Comparison of ENCODE assay signal across 29 cellular contexts in genomic region chr10:29960261-29960660, GRCh38.
"Had no signal": no experiment of that assay in that cellular context is flagged by ENCODE, and none has a peak within 500 bp of the region (broad histone marks: within the 10 kb centered on the region; RNA-seq: fewer than 3 reads in every experiment).

No MANE protein-coding gene starts in this region.

- H3K27ac ChIP-seq: esophagus squamous epithelium, heart right ventricle, left ventricle myocardium inferior, lower lobe of right lung, ovary, psoas muscle, skin epidermis, spleen, testis, transverse colon, vagina had no signal

- H3K36me3 Mint-ChIP-seq: naive B cell; natural killer cell treated with Interleukin-12 subunit alpha and Interleukin-12 subunit beta and Interleukin-15 and Interleukin-18, amount 100 ng/mL, for 72 hours; stimulated activated memory B cell treated with anti-CD40 and anti-IgM and Interleukin-4, amounts not matched to agents 10 μg/mL and 1 μg/mL and 100 μg/mL, for 72 hours had no signal

- H3K4me3 ChIP-seq: esophagus squamous epithelium, left ventricle myocardium inferior, lower lobe of right lung, mucosa of descending colon, ovary, psoas muscle, skin epidermis, spleen, testis, transverse colon, vagina had no signal

- H3K27ac Mint-ChIP-seq: effector memory CD8-positive, alpha-beta T cell; naive B cell; natural killer cell treated with Interleukin-12 subunit alpha and Interleukin-12 subunit beta and Interleukin-15 and Interleukin-18, amount 100 ng/mL, for 72 hours; stimulated activated memory B cell treated with anti-CD40 and anti-IgM and Interleukin-4, amounts not matched to agents 10 μg/mL and 1 μg/mL and 100 μg/mL, for 72 hours had no signal

- H3K27me3 ChIP-seq: esophagus squamous epithelium, heart right ventricle, ovary, testis, transverse colon, vagina had no signal

- H3K9me3 ChIP-seq: esophagus squamous epithelium, left ventricle myocardium inferior, lower lobe of right lung, mucosa of descending colon, ovary, psoas muscle, testis, transverse colon, vagina had no signal

- H3K36me3 ChIP-seq: esophagus squamous epithelium, heart right ventricle, left ventricle myocardium inferior, lower lobe of right lung, ovary, spleen, transverse colon, vagina had no signal

- ATAC-seq: effector memory CD8-positive, alpha-beta T cell; heart right ventricle; left cardiac atrium; lower lobe of right lung; mucosa of descending colon; natural killer cell treated with Interleukin-12 subunit alpha and Interleukin-12 subunit beta and Interleukin-15 and Interleukin-18, amount 100 ng/mL, for 72 hours; psoas muscle; right cardiac atrium; stimulated activated memory B cell treated with anti-CD40 and anti-IgM and Interleukin-4, amounts not matched to agents 10 μg/mL and 1 μg/mL and 100 μg/mL, for 72 hours; stimulated activated naive CD8-positive, alpha-beta T cell treated with anti-CD3 and anti-CD28 coated beads, Interleukin-15, Interleukin-2, amounts not matched to agents 100 U/mL and 50 U/mL, for 24 hours had no signal

- H3K4me1 ChIP-seq: lower lobe of right lung, transverse colon, vagina had no signal

- H3K4me1 Mint-ChIP-seq: stimulated activated memory B cell treated with anti-CD40 and anti-IgM and Interleukin-4, amounts not matched to agents 10 μg/mL and 1 μg/mL and 100 μg/mL, for 72 hours had no signal

- H3K9me3 Mint-ChIP-seq: effector memory CD8-positive, alpha-beta T cell; natural killer cell treated with Interleukin-12 subunit alpha and Interleukin-12 subunit beta and Interleukin-15 and Interleukin-18, amount 100 ng/mL, for 72 hours had no signal

- DNase-seq: cortex of kidney; effector memory CD8-positive, alpha-beta T cell; erythroblast; esophagus squamous epithelium; foreskin melanocyte; glutamatergic neuron; heart right ventricle; hippocampal formation; left cardiac atrium; left ventricle myocardium inferior; lower lobe of right lung; mucosa of descending colon; naive B cell; occipital lobe; ovary; posterior cingulate gyrus; psoas muscle; right cardiac atrium; spleen; stimulated activated CD4-positive, alpha-beta T cell treated with anti-CD3 and anti-CD28 coated beads, Interleukin-4, amount 100 ng/mL, for 4 hours; stimulated activated naive CD8-positive, alpha-beta T cell treated with anti-CD3 and anti-CD28 coated beads, Interleukin-15, Interleukin-2, amounts not matched to agents 100 U/mL and 50 U/mL, for 24 hours; testis; transverse colon had no signal

- H3K4me3 Mint-ChIP-seq: effector memory CD8-positive, alpha-beta T cell; naive B cell; natural killer cell treated with Interleukin-12 subunit alpha and Interleukin-12 subunit beta and Interleukin-15 and Interleukin-18, amount 100 ng/mL, for 72 hours; stimulated activated memory B cell treated with anti-CD40 and anti-IgM and Interleukin-4, amounts not matched to agents 10 μg/mL and 1 μg/mL and 100 μg/mL, for 72 hours had no signal

- FAIRE-seq: endometrium, islet of Langerhans had no signal
